11 cellular contexts compared by ENCODE assay signal in the genomic region with DNA sequence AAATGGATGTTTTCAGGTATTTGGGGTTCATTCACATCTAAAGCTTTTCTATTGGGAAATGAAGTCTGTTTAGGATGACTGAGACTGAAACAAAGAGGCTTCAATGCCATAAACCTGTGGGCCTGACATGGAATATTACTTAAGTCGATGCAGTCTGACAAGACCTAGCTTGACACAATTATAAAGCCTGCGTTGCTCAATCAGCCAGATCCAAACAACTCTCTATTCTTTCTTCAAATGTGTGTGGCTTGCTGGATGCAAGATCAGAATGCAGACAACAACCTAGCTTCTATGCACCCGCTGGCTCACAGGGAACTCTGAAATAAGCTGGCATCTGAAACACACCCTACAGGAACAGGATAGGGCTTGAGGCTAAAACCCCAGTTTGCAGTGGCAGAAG. TPM values are rescaled to one million over a fixed set of nuclear protein-coding genes. Genes with fewer than 3 reads are reported as not detected.
DNase-seq lines count a peak whose midpoint lies in the region; TF ChIP-seq lines count a peak whose summit lies in the region.
"Had no signal": no experiment of that assay in that cellular context is flagged by ENCODE, and none has a peak within 500 bp of the region (broad histone marks: within the 10 kb centered on the region; RNA-seq: fewer than 3 reads in every experiment).

No MANE protein-coding gene starts in this region.

- H3K4me3 ChIP-seq in hepatocyte: no peak overlapping the region
- H3K4me3 ChIP-seq in subcutaneous abdominal adipose tissue (ENCODE audit: low read depth in 1 of 5, low read length in 5 of 5): no peak overlapping the region

- no peaks in the 10 kb centered on the region for H3K9me2 ChIP-seq in hepatocyte (replicated peaks; ENCODE audit: insufficient read depth)

- no peaks in the 10 kb centered on the region for H3K9me3 ChIP-seq in hepatocyte (ENCODE audit: low read depth)
- no peaks in the 10 kb centered on the region for H3K9me3 ChIP-seq in subcutaneous abdominal adipose tissue (ENCODE audit: control insufficient read depth in 5 of 5, low read length in 5 of 5)

- no peak overlapping the region for H2AFZ ChIP-seq in hepatocyte

- no peak for TF ChIP-seq CTCF in hepatocyte (IDR thresholded peaks at IDR 0.05; ENCODE audit: poor library complexity)

- no peak overlapping the region for H3K4me2 ChIP-seq in hepatocyte

- no peaks in the 10 kb centered on the region for H4K20me1 ChIP-seq in hepatocyte (ENCODE audit: insufficient read depth, poor library complexity, severe bottlenecking)

- intact Hi-C loops in activated T-helper 2 cell treated with anti-CD3 and anti-CD28 coated beads, Interferon-gamma antibody, Interleukin-2, Interleukin-4, amounts not matched to agents 10 μg/mL and 5 μg/mL and 100 μg/mL, durations not matched to agents 14 hours and 24 hours and 36 hours (cut with micrococcal nuclease): loop anchor here (2.0 kb wide), 2 partner anchors 23 to 51 kb away; no protein-coding TSS in a partner anchor

- whole genome bisulfite sequencing in hepatocyte (ENCODE audit: low lambda C conversion rate, missing lambda C conversion rate): 93% methylated on average over 3 of the region's 3 CpGs

- H3K4me1 Mint-ChIP-seq in T-helper 1 cell treated with Interleukin-12 subunit alpha and Interleukin-12 subunit beta and Interleukin-4 antibody, amounts not matched to agents 30 μg/mL and 1 μg/mL, for 36 hours (ENCODE audit: low read depth): peaks cover 46% of the 10 kb centered on the region
- H3K4me1 Mint-ChIP-seq in activated T-helper 2 cell treated with anti-CD3 and anti-CD28 coated beads, Interferon-gamma antibody, Interleukin-2, Interleukin-4, amounts not matched to agents 10 μg/mL and 5 μg/mL and 100 μg/mL, durations not matched to agents 14 hours and 24 hours and 36 hours (ENCODE audit: low read depth): peaks cover 31% of the 10 kb centered on the region

- H3K36me3 ChIP-seq in hepatocyte (replicated peaks; ENCODE audit: insufficient read depth, low read depth): no peaks in the 10 kb centered on the region
- H3K36me3 ChIP-seq in subcutaneous abdominal adipose tissue (ENCODE audit: control insufficient read depth in 5 of 5, insufficient read depth in 5 of 5, low read length in 5 of 5): peaks cover 15 to 54% (median 34%) of the 10 kb centered on the region in 5 donors

- H3K27ac ChIP-seq in hepatocyte (peak overlapping the region; percentile 79), subcutaneous abdominal adipose tissue (ENCODE audit: low read depth, low read length) (peak overlapping the region; percentile 63)

- no peaks in the 10 kb centered on the region for H3K79me2 ChIP-seq in hepatocyte

- H3K9ac ChIP-seq in subcutaneous abdominal adipose tissue (ENCODE audit: low read length in 5 of 5): no peak overlapping the region

- no peak for DNase-seq in T-helper 1 cell
- no peak for DNase-seq in activated T-helper 2 cell treated with anti-CD3 and anti-CD28 coated beads, Interferon-gamma antibody, Interleukin-2, Interleukin-4, amounts not matched to agents 10 μg/mL and 5 μg/mL and 100 μg/mL, durations not matched to agents 14 hours and 24 hours and 36 hours (ENCODE audit: low spot score)
- DNase-seq in hepatocyte (ENCODE audit: low spot score): no peak
- DNase-seq in stimulated activated naive CD4-positive, alpha-beta T cell (lab: John Stamatoyannopoulos, UW): no peak
- no peak for DNase-seq in GOT3 (lab: John Stamatoyannopoulos, UW)
- DNase-seq in SHP77 (lab: John Stamatoyannopoulos, UW): no peak
- DNase-seq: activated B cell treated with CpG ODN at 0.5 μM for 24 hours, NCI-H1092 treated with DMSO at 0.1 percent for 48 hours, nephron progenitor cell had no signal

- peak overlapping the region; percentile 96 for H3K27ac Mint-ChIP-seq in T-helper 1 cell treated with Interleukin-12 subunit alpha and Interleukin-12 subunit beta and Interleukin-4 antibody, amounts not matched to agents 30 μg/mL and 1 μg/mL, for 36 hours
- H3K27ac Mint-ChIP-seq in activated T-helper 2 cell treated with anti-CD3 and anti-CD28 coated beads, Interferon-gamma antibody, Interleukin-2, Interleukin-4, amounts not matched to agents 10 μg/mL and 5 μg/mL and 100 μg/mL, durations not matched to agents 14 hours and 24 hours and 36 hours: peak overlapping the region; percentile 99
- H3K27ac Mint-ChIP-seq: nephron progenitor cell had no signal

- H3K36me3 Mint-ChIP-seq in T-helper 1 cell treated with Interleukin-12 subunit alpha and Interleukin-12 subunit beta and Interleukin-4 antibody, amounts not matched to agents 30 μg/mL and 1 μg/mL, for 36 hours (ENCODE audit: low read depth): peaks cover 37% of the 10 kb centered on the region
- H3K36me3 Mint-ChIP-seq in activated T-helper 2 cell treated with anti-CD3 and anti-CD28 coated beads, Interferon-gamma antibody, Interleukin-2, Interleukin-4, amounts not matched to agents 10 μg/mL and 5 μg/mL and 100 μg/mL, durations not matched to agents 14 hours and 24 hours and 36 hours (ENCODE audit: low read depth): peaks cover 33% of the 10 kb centered on the region

- H3K4me1 ChIP-seq in hepatocyte (ENCODE audit: insufficient read depth): peaks cover 5% of the 10 kb centered on the region
- H3K4me1 ChIP-seq in subcutaneous abdominal adipose tissue (ENCODE audit: control insufficient read depth in 5 of 5, insufficient read depth in 5 of 5, low read length in 5 of 5): peaks cover 0 to 33% (median 27%) of the 10 kb centered on the region in 5 donors

- H3K27me3 Mint-ChIP-seq in T-helper 1 cell treated with Interleukin-12 subunit alpha and Interleukin-12 subunit beta and Interleukin-4 antibody, amounts not matched to agents 30 μg/mL and 1 μg/mL, for 36 hours (ENCODE audit: low read depth): no peaks in the 10 kb centered on the region
- no peaks in the 10 kb centered on the region for H3K27me3 Mint-ChIP-seq in activated T-helper 2 cell treated with anti-CD3 and anti-CD28 coated beads, Interferon-gamma antibody, Interleukin-2, Interleukin-4, amounts not matched to agents 10 μg/mL and 5 μg/mL and 100 μg/mL, durations not matched to agents 14 hours and 24 hours and 36 hours (ENCODE audit: low read depth)
- H3K27me3 Mint-ChIP-seq: activated B cell treated with CpG ODN at 0.5 μM for 24 hours had no signal

- H3K4me3 Mint-ChIP-seq in T-helper 1 cell treated with Interleukin-12 subunit alpha and Interleukin-12 subunit beta and Interleukin-4 antibody, amounts not matched to agents 30 μg/mL and 1 μg/mL, for 36 hours: no peak overlapping the region
- no peak overlapping the region for H3K4me3 Mint-ChIP-seq in activated T-helper 2 cell treated with anti-CD3 and anti-CD28 coated beads, Interferon-gamma antibody, Interleukin-2, Interleukin-4, amounts not matched to agents 10 μg/mL and 5 μg/mL and 100 μg/mL, durations not matched to agents 14 hours and 24 hours and 36 hours (ENCODE audit: low read depth)
- H3K4me3 Mint-ChIP-seq: activated B cell treated with CpG ODN at 0.5 μM for 24 hours, nephron progenitor cell had no signal

- H3K27me3 ChIP-seq in hepatocyte (no peaks in the 10 kb centered on the region), subcutaneous abdominal adipose tissue (ENCODE audit: control insufficient read depth in 5 of 5, insufficient read depth in 4 of 5, low read length in 5 of 5) (no peaks in the 10 kb centered on the region)

- no peaks in the 10 kb centered on the region for H3K9me3 Mint-ChIP-seq in T-helper 1 cell treated with Interleukin-12 subunit alpha and Interleukin-12 subunit beta and Interleukin-4 antibody, amounts not matched to agents 30 μg/mL and 1 μg/mL, for 36 hours
- no peaks in the 10 kb centered on the region for H3K9me3 Mint-ChIP-seq in activated T-helper 2 cell treated with anti-CD3 and anti-CD28 coated beads, Interferon-gamma antibody, Interleukin-2, Interleukin-4, amounts not matched to agents 10 μg/mL and 5 μg/mL and 100 μg/mL, durations not matched to agents 14 hours and 24 hours and 36 hours
- H3K9me3 Mint-ChIP-seq: activated B cell treated with CpG ODN at 0.5 μM for 24 hours, nephron progenitor cell had no signal

RNA-seq across cellular contexts. Expression of a gene that starts 40.0 kb away (rescaled TPM):
- total RNA-seq in activated T-helper 2 cell treated with anti-CD3 and anti-CD28 coated beads, Interferon-gamma antibody, Interleukin-2, Interleukin-4, amounts not matched to agents 10 μg/mL and 5 μg/mL and 100 μg/mL, durations not matched to agents 14 hours and 24 hours and 36 hours: 21.3 and 25.4 TPM in 2 replicates
- total RNA-seq in hepatocyte: 22.7 and 22.9 TPM in 2 replicates
- 12.9 and 14.0 TPM in 2 replicates for polyA plus RNA-seq in hepatocyte

RNA-seq across cellular contexts. Expression of a gene that starts 43.2 kb away (rescaled TPM):
- total RNA-seq in activated T-helper 2 cell treated with anti-CD3 and anti-CD28 coated beads, Interferon-gamma antibody, Interleukin-2, Interleukin-4, amounts not matched to agents 10 μg/mL and 5 μg/mL and 100 μg/mL, durations not matched to agents 14 hours and 24 hours and 36 hours: 56.3 and 65.7 TPM in 2 replicates
- total RNA-seq in hepatocyte: 29.4 and 31.6 TPM in 2 replicates
- 15.7 and 18.0 TPM in 2 replicates for polyA plus RNA-seq in hepatocyte
